Comparison of ENCODE assay signal across 15 cellular contexts in genomic region chr2:172284209-172284608, GRCh38.
"Had no signal": no experiment of that assay in that cellular context is flagged by ENCODE, and none has a peak within 500 bp of the region (broad histone marks: within the 10 kb centered on the region; RNA-seq: fewer than 3 reads in every experiment).

No MANE protein-coding gene starts in this region.

- H3K27ac ChIP-seq: coronary artery, thoracic aorta had no signal

- H3K36me3 ChIP-seq: thoracic aorta had no signal

- H3K36me3 Mint-ChIP-seq: naive thymus-derived CD8-positive, alpha-beta T cell had no signal

- H3K4me3 Mint-ChIP-seq: activated B cell treated with CpG ODN at 0.5 μM for 24 hours; activated CD4-positive, alpha-beta T cell treated with anti-CD3 and anti-CD28 coated beads, Interleukin-2, amount 10 ng/mL, durations not matched to agents 7 days and 5 days; activated naive CD4-positive, alpha-beta T cell treated with anti-CD3 and anti-CD28 coated beads for 36 hours; activated T-helper 17 cell treated with anti-CD3 and anti-CD28 coated beads, Interleukin-2, amount 50 U/mL, for 72 hours; effector memory CD8-positive, alpha-beta T cell; stimulated activated naive CD8-positive, alpha-beta T cell treated with anti-CD3 and anti-CD28 coated beads, Interleukin-15, Interleukin-2, amounts not matched to agents 100 ng/mL and 50 ng/mL, for 24 hours; T-helper 1 cell treated with Interleukin-12 subunit alpha and Interleukin-12 subunit beta and Interleukin-4 antibody, amounts not matched to agents 30 μg/mL and 1 μg/mL, for 36 hours had no signal

- H3K9me3 ChIP-seq: thoracic aorta had no signal

- H3K4me3 ChIP-seq: coronary artery, thoracic aorta had no signal

- H3K9me3 Mint-ChIP-seq: activated B cell treated with CpG ODN at 0.5 μM for 24 hours; activated CD4-positive, alpha-beta T cell treated with anti-CD3 and anti-CD28 coated beads, Interleukin-2, amount 10 ng/mL, durations not matched to agents 7 days and 5 days; activated naive CD4-positive, alpha-beta T cell treated with anti-CD3 and anti-CD28 coated beads for 36 hours; activated T-helper 17 cell treated with anti-CD3 and anti-CD28 coated beads, Interleukin-2, amount 50 U/mL, for 72 hours; effector memory CD8-positive, alpha-beta T cell; naive thymus-derived CD8-positive, alpha-beta T cell; stimulated activated naive CD8-positive, alpha-beta T cell treated with anti-CD3 and anti-CD28 coated beads, Interleukin-15, Interleukin-2, amounts not matched to agents 100 ng/mL and 50 ng/mL, for 24 hours; T-helper 1 cell treated with Interleukin-12 subunit alpha and Interleukin-12 subunit beta and Interleukin-4 antibody, amounts not matched to agents 30 μg/mL and 1 μg/mL, for 36 hours had no signal

- H3K27ac Mint-ChIP-seq: activated B cell treated with CpG ODN at 0.5 μM for 24 hours; activated CD4-positive, alpha-beta T cell treated with anti-CD3 and anti-CD28 coated beads, Interleukin-2, amount 10 ng/mL, durations not matched to agents 7 days and 5 days; activated naive CD4-positive, alpha-beta T cell treated with anti-CD3 and anti-CD28 coated beads for 36 hours; activated T-helper 17 cell treated with anti-CD3 and anti-CD28 coated beads, Interleukin-2, amount 50 U/mL, for 72 hours; effector memory CD8-positive, alpha-beta T cell; stimulated activated naive CD8-positive, alpha-beta T cell treated with anti-CD3 and anti-CD28 coated beads, Interleukin-15, Interleukin-2, amounts not matched to agents 100 ng/mL and 50 ng/mL, for 24 hours; T-helper 1 cell treated with Interleukin-12 subunit alpha and Interleukin-12 subunit beta and Interleukin-4 antibody, amounts not matched to agents 30 μg/mL and 1 μg/mL, for 36 hours had no signal

- ATAC-seq: activated T-helper 17 cell treated with anti-CD3 and anti-CD28 coated beads, Interleukin-2, amount 50 U/mL, for 72 hours; effector memory CD8-positive, alpha-beta T cell; naive thymus-derived CD8-positive, alpha-beta T cell had no signal

- H3K27me3 Mint-ChIP-seq: activated B cell treated with CpG ODN at 0.5 μM for 24 hours; effector memory CD8-positive, alpha-beta T cell; naive thymus-derived CD8-positive, alpha-beta T cell had no signal

- DNase-seq: activated B cell treated with CpG ODN at 0.5 μM for 24 hours; activated CD4-positive, alpha-beta T cell treated with anti-CD3 and anti-CD28 coated beads, Interleukin-2, amount 10 ng/mL, durations not matched to agents 7 days and 5 days; activated CD8-positive, alpha-beta memory T cell treated with anti-CD3 and anti-CD28 coated beads for 24 hours; activated naive CD4-positive, alpha-beta T cell treated with anti-CD3 and anti-CD28 coated beads for 36 hours; activated T-cell treated with anti-CD3 and anti-CD28 coated beads for 4 hours; central memory CD4-positive, alpha-beta T cell; effector memory CD8-positive, alpha-beta T cell; erythroblast; naive thymus-derived CD8-positive, alpha-beta T cell; stimulated activated CD4-positive, alpha-beta T cell treated with anti-CD3 and anti-CD28 coated beads, Interleukin-4, amount 100 ng/mL, for 1 hour had no signal
